Comparison of ENCODE assay signal across 8 cellular contexts in genomic region chr15:70062321-70062956, GRCh38. TPM values are rescaled to one million over a fixed set of nuclear protein-coding genes. Genes with fewer than 3 reads are reported as not detected.
DNase-seq lines count a peak whose midpoint lies in the region; ATAC-seq and TF ChIP-seq lines count a peak whose summit lies in the region.

No MANE protein-coding gene starts in this region.

- H3K4me3 ChIP-seq in epithelial cell of esophagus (ENCODE audit: low read length): no peak overlapping the region

- CTCF ChIA-PET in activated naive CD4-positive, alpha-beta T cell treated with anti-CD3 and anti-CD28 coated beads, Interleukin-2, amount 10 ng/mL, durations not matched to agents 7 days and 5 days (lab: Charles Lee): no interaction called here

- H3K9me3 Mint-ChIP-seq in neural crest cell: no peaks in the 10 kb centered on the region
- H3K9me3 Mint-ChIP-seq in activated naive CD4-positive, alpha-beta T cell treated with anti-CD3 and anti-CD28 coated beads, Interleukin-2, amount 10 ng/mL, durations not matched to agents 7 days and 5 days: no peaks in the 10 kb centered on the region

- H3K4me3 Mint-ChIP-seq in neural crest cell: peak overlapping the region; percentile 44
- no peak overlapping the region for H3K4me3 Mint-ChIP-seq in activated naive CD4-positive, alpha-beta T cell treated with anti-CD3 and anti-CD28 coated beads, Interleukin-2, amount 10 ng/mL, durations not matched to agents 7 days and 5 days

- peak; percentile 88 for DNase-seq in D341Med (ENCODE audit: low spot score)
- DNase-seq in NCI-H446 (lab: John Stamatoyannopoulos, UW): peak; percentile 84 to 93
- DNase-seq in epithelial cell of esophagus (ENCODE audit: low read depth): peak; percentile 21
- peak; percentile 55 for DNase-seq in neural crest cell (ENCODE audit: low read depth, low spot score)
- no peak for DNase-seq in cortex of kidney (lab: John Stamatoyannopoulos, UW)
- no peak for DNase-seq in activated naive CD4-positive, alpha-beta T cell treated with anti-CD3 and anti-CD28 coated beads, Interleukin-2, amount 10 ng/mL, durations not matched to agents 7 days and 5 days

- peaks cover 48% of the 10 kb centered on the region for H3K4me1 Mint-ChIP-seq in neural crest cell
- no peaks in the 10 kb centered on the region for H3K4me1 Mint-ChIP-seq in activated naive CD4-positive, alpha-beta T cell treated with anti-CD3 and anti-CD28 coated beads, Interleukin-2, amount 10 ng/mL, durations not matched to agents 7 days and 5 days

- TF ChIP-seq CTCF in epithelial cell of esophagus (IDR thresholded peaks at IDR 0.05; ENCODE audit: insufficient read depth, low read depth, low read length, missing control alignments) (no peak), neural crest cell (conservative IDR thresholded peaks at IDR 0.05) (no peak)

- peaks cover 23% of the 10 kb centered on the region for H3K36me3 Mint-ChIP-seq in neural crest cell (ENCODE audit: low read depth)
- H3K36me3 Mint-ChIP-seq in activated naive CD4-positive, alpha-beta T cell treated with anti-CD3 and anti-CD28 coated beads, Interleukin-2, amount 10 ng/mL, durations not matched to agents 7 days and 5 days: peaks cover 59% of the 10 kb centered on the region

- peak overlapping the region; percentile 67 for H3K27ac Mint-ChIP-seq in neural crest cell (ENCODE audit: unreplicated experiment)
- no peak overlapping the region for H3K27ac Mint-ChIP-seq in activated naive CD4-positive, alpha-beta T cell treated with anti-CD3 and anti-CD28 coated beads, Interleukin-2, amount 10 ng/mL, durations not matched to agents 7 days and 5 days

- H3K27me3 Mint-ChIP-seq in neural crest cell (ENCODE audit: low read depth): no peaks in the 10 kb centered on the region
- H3K27me3 Mint-ChIP-seq in activated naive CD4-positive, alpha-beta T cell treated with anti-CD3 and anti-CD28 coated beads, Interleukin-2, amount 10 ng/mL, durations not matched to agents 7 days and 5 days: no peaks in the 10 kb centered on the region

- ATAC-seq in GM19463 (IDR thresholded peaks at IDR 0.05; ENCODE audit: unreplicated experiment) (no peak), GM21526 (IDR thresholded peaks at IDR 0.05; ENCODE audit: low FRiP score, unreplicated experiment) (no peak)

RNA-seq across cellular contexts. Expression of gene TLE3, which starts 35.3 kb away (rescaled TPM):
- total RNA-seq in neural crest cell: 81.3 and 89.9 TPM in 2 replicates

Comparison
In these comparisons a context has a peak if more than half of its experiments do, and no peak if none do; other contexts are left out.
1. DNase-seq: peak in D341Med (single experiment), NCI-H446 (2 of 2), epithelial cell of esophagus (single experiment) and neural crest cell (single experiment); none in cortex of kidney (single experiment) and activated naive CD4-positive, alpha-beta T cell treated with anti-CD3 and anti-CD28 coated beads, Interleukin-2, amount 10 ng/mL, durations not matched to agents 7 days and 5 days (single experiment).